14 cellular contexts compared by ENCODE assay signal in genomic region chr12:6847676-6848075, GRCh38. TPM values are rescaled to one million over a fixed set of nuclear protein-coding genes. Genes with fewer than 3 reads are reported as not detected.
DNase-seq lines count a peak whose midpoint lies in the region; ATAC-seq and TF ChIP-seq lines count a peak whose summit lies in the region.
"Had no signal": no experiment of that assay in that cellular context is flagged by ENCODE, and none has a peak within 500 bp of the region (broad histone marks: within the 10 kb centered on the region; RNA-seq: fewer than 3 reads in every experiment).

No MANE protein-coding gene starts in this region.

- intact Hi-C loops in Right ventricle myocardium inferior (cut with DNase I), result no loop called here
- intact Hi-C loops in left ventricle myocardium inferior (cut with micrococcal nuclease), result no loop called here
- intact Hi-C loops in Caco-2 (cut with micrococcal nuclease; ENCODE audit: unreplicated experiment), result no loop called here

- no peak overlapping the region for H3K4me3 Mint-ChIP-seq in glutamatergic neuron (ENCODE audit: unreplicated experiment)
- H3K4me3 Mint-ChIP-seq in Caco-2 (ENCODE audit: unreplicated experiment), result no peak overlapping the region
- H3K4me3 Mint-ChIP-seq: B cell; CD4-positive, alpha-beta memory T cell had no signal

- TF ChIP-seq CTCF in left ventricle myocardium inferior (IDR thresholded peaks at IDR 0.05; ENCODE audit: borderline replicate concordance), result no peak
- TF ChIP-seq CTCF in glutamatergic neuron (IDR thresholded peaks at IDR 0.05; ENCODE audit: partially characterized antibody, unreplicated experiment), result no peak
- TF ChIP-seq CTCF in Caco-2 (IDR thresholded peaks at IDR 0.05; ENCODE audit: insufficient read depth in 1 of 2, low read depth in 1 of 2, low read length in 1 of 2, severe bottlenecking in 1 of 2, unreplicated experiment in 1 of 2), result no peak
- TF ChIP-seq CTCF in GM20000 (IDR thresholded peaks at IDR 0.05; ENCODE audit: extremely low read depth, missing control alignments), result no peak

- no peaks in the 10 kb centered on the region for H3K9me3 ChIP-seq in left ventricle myocardium inferior (replicated peaks)
- H3K9me3 ChIP-seq in Caco-2, result no peaks in the 10 kb centered on the region
- H3K9me3 ChIP-seq: SJCRH30 had no signal

- peak overlapping the region; percentile 25 for H3K27ac Mint-ChIP-seq in glutamatergic neuron (ENCODE audit: unreplicated experiment)
- no peak overlapping the region for H3K27ac Mint-ChIP-seq in Caco-2 (ENCODE audit: unreplicated experiment)
- H3K27ac Mint-ChIP-seq: B cell had no signal

- no peak overlapping the region for H3K27ac ChIP-seq in left ventricle myocardium inferior (replicated peaks)
- H3K27ac ChIP-seq: SJCRH30 had no signal

- ATAC-seq in Right ventricle myocardium inferior, result no peak

- H3K9me3 Mint-ChIP-seq in glutamatergic neuron (ENCODE audit: unreplicated experiment) (peaks cover 9% of the 10 kb centered on the region), Caco-2 (ENCODE audit: unreplicated experiment) (no peaks in the 10 kb centered on the region)

- no TSS peak for BruUV-seq in Caco-2 (replicated peaks; lab: Mats Ljungman, UMichigan)

- CTCF ChIA-PET in Caco-2 (lab: Charles Lee), result interaction anchor here (0.7 kb wide), 1 partner anchor 23 kb away, joined by 3 read pairs; no protein-coding TSS in a partner anchor

- H3K4me1 Mint-ChIP-seq in glutamatergic neuron (ENCODE audit: low read depth, unreplicated experiment) (peaks cover 4% of the 10 kb centered on the region), Caco-2 (ENCODE audit: low read depth, unreplicated experiment) (peaks cover 17% of the 10 kb centered on the region)

- peak; percentile 6 for DNase-seq in Right ventricle myocardium inferior (ENCODE audit: missing footprints)
- DNase-seq in left ventricle myocardium inferior, result no peak
- peak; percentile 95 for DNase-seq in NCI-H82 (lab: John Stamatoyannopoulos, UW)
- no peak for DNase-seq in glutamatergic neuron
- no peak for DNase-seq in Caco-2
- DNase-seq in GM20000 (ENCODE audit: low spot score), result no peak
- DNase-seq in NCI-H1092 (lab: John Stamatoyannopoulos, UW), result no peak
- DNase-seq: CD4-positive, alpha-beta memory T cell; DND-41; HCEC 1CT; NCI-H187; RPMI8226; SJCRH30 had no signal

- H3K27me3 Mint-ChIP-seq in glutamatergic neuron (ENCODE audit: unreplicated experiment) (peaks cover 17% of the 10 kb centered on the region), Caco-2 (ENCODE audit: insufficient read depth, unreplicated experiment) (no peaks in the 10 kb centered on the region)
- H3K27me3 Mint-ChIP-seq: B cell; CD4-positive, alpha-beta memory T cell had no signal

- POLR2A ChIA-PET in Caco-2 (lab: Charles Lee), result no interaction called here

- H3K4me1 ChIP-seq in left ventricle myocardium inferior (peaks cover 11% of the 10 kb centered on the region), Caco-2 (peaks cover 9% of the 10 kb centered on the region)
- H3K4me1 ChIP-seq: SJCRH30 had no signal

- H3K4me3 ChIP-seq in left ventricle myocardium inferior (no peak overlapping the region), Caco-2 (ENCODE audit: low read depth, low read length) (no peak overlapping the region)
- H3K4me3 ChIP-seq: SJCRH30 had no signal

- H3K36me3 Mint-ChIP-seq in glutamatergic neuron (ENCODE audit: unreplicated experiment), result no peaks in the 10 kb centered on the region
- peaks cover 83% of the 10 kb centered on the region for H3K36me3 Mint-ChIP-seq in Caco-2 (ENCODE audit: insufficient read depth, unreplicated experiment)

- H3K36me3 ChIP-seq in left ventricle myocardium inferior (peaks cover 46% of the 10 kb centered on the region), Caco-2 (ENCODE audit: control insufficient read depth, insufficient read depth, low read length) (peaks cover 7% of the 10 kb centered on the region; the same call in 1 of the 2 replicates)

- H3K27me3 ChIP-seq in left ventricle myocardium inferior (ENCODE audit: low read depth) (no peaks in the 10 kb centered on the region), Caco-2 (replicated peaks; ENCODE audit: control insufficient read depth, insufficient read depth, low read length) (no peaks in the 10 kb centered on the region)
- H3K27me3 ChIP-seq: SJCRH30 had no signal

RNA-seq across cellular contexts. Expression of gene CDCA3, which starts 3.4 kb away (rescaled TPM):
- total RNA-seq in Right ventricle myocardium inferior (1.2 TPM), left ventricle myocardium inferior (0.55 TPM), glutamatergic neuron (ENCODE audit: unreplicated experiment) (5.2 TPM), Caco-2 (2022) (147 and 152 TPM in 2 replicates)

RNA-seq across cellular contexts. Expression of gene USP5, which starts 4.3 kb away (rescaled TPM):
- total RNA-seq in Right ventricle myocardium inferior (62.0 TPM), left ventricle myocardium inferior (73.6 TPM), glutamatergic neuron (ENCODE audit: unreplicated experiment) (141 TPM), Caco-2 (2022) (226 and 230 TPM in 2 replicates)

RNA-seq across cellular contexts. Expression of gene GNB3, which starts 7.0 kb away (rescaled TPM):
- total RNA-seq in Right ventricle myocardium inferior, result 4.0 TPM
- 7.5 TPM for total RNA-seq in left ventricle myocardium inferior
- total RNA-seq in glutamatergic neuron (ENCODE audit: unreplicated experiment), result 45.7 TPM
- 3.9 and 5.1 TPM in 2 replicates for total RNA-seq in Caco-2 (2022)

RNA-seq across cellular contexts. Expression of gene P3H3, which starts 19.5 kb away (rescaled TPM):
- total RNA-seq in Right ventricle myocardium inferior (10.3 TPM), left ventricle myocardium inferior (17.5 TPM), glutamatergic neuron (ENCODE audit: unreplicated experiment) (58.4 TPM), Caco-2 (2022) (25.1 and 25.6 TPM in 2 replicates)
- total RNA-seq: B cell had no signal

RNA-seq across cellular contexts. Expression of gene TPI1, which starts 19.7 kb away (rescaled TPM):
- total RNA-seq in Right ventricle myocardium inferior (832 TPM), left ventricle myocardium inferior (753 TPM), glutamatergic neuron (ENCODE audit: unreplicated experiment) (663 TPM), Caco-2 (2022) (1,141 and 1,254 TPM in 2 replicates)

Comparison
In these comparisons a context has a peak if more than half of its experiments do, and no peak if none do; other contexts are left out.
1. DNase-seq: peak in Right ventricle myocardium inferior (single experiment) and NCI-H82 (single experiment); none in left ventricle myocardium inferior (single experiment), glutamatergic neuron (single experiment), Caco-2 (0 of 2), GM20000 (single experiment) and NCI-H1092 (single experiment).
2. RNA of gene CDCA3, which starts 3.4 kb away (total RNA-seq): 147 to 152 TPM in Caco-2; 5.2 TPM in glutamatergic neuron (single experiment), 1.2 TPM in Right ventricle myocardium inferior (single experiment) and 0.55 TPM in left ventricle myocardium inferior (single experiment); every median in the first group is over 10 times any median in the second.